Comparison of ENCODE assay signal across 8 cellular contexts in the genomic region with DNA sequence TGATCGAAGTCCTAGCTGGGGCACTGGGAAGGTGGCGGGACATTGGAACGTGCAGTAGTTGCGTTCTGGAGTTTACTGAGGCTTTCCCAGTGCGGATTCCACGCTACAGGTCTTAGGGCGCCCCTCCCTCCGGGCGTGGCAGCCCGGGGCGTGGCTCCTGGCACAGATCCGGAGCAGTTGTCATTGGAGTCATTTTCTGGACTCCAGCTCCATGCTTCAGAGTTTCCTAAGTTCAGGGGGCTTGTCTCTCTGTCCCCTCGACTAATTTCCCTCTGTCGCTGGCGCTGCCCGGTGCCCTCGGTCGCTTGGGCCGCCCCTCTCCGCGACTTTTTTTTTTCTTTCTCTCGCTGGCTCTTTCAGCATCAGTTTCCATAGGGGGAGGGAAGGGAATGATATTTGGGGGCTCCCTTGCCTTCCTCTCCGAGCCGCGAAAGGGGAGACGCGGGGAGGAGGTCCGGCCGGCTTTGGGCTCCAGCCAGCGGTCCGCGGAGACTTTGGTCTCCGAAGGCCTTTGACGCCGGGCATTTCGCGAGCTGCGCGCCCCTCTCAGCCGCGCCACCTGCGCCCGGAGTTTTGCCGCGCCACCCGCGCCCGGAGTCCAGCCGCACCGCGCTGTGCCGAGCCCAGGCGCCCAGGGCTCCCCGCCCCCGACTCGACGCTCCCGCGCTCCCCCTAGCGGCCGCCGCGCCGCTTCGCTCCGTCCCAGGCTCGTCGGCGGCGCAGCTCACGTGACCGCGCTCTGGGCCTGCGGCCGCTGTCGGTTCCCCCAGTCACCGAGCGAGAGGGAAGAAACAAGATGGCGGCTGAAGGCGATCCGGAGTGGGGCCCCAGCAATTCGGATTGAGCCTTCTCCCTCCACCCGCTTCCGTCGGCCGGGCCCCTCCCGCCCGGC. TPM values are rescaled to one million over a fixed set of nuclear protein-coding genes. Genes with fewer than 3 reads are reported as not detected.
DNase-seq lines count a peak whose midpoint lies in the region; ATAC-seq and TF ChIP-seq lines count a peak whose summit lies in the region.

TSS of gene BPTF (plus strand) at position 769 of the 892 bp plus-strand sequence. CDS start 222 bp downstream, outside the sequence.

- H3K27ac ChIP-seq in coronary artery: peak within 1 kb of the TSS; percentile 96 to 99

- H3K4me3 ChIP-seq in BJ (ENCODE audit: low read depth, low read length): peak within 1 kb of the TSS; percentile 59
- peak within 1 kb of the TSS; percentile 83 for H3K4me3 ChIP-seq in coronary artery

- DNase-seq in BJ (ENCODE audit: low read depth) (peak; percentile 19), GM19238 (ENCODE audit: insufficient read length, low spot score) (peak; percentile 86), NCI-H524 treated with DMSO at 0.1 percent for 48 hours (lab: John Stamatoyannopoulos, UW) (peak; percentile 46), coronary artery (ENCODE audit: low spot score) (peak; percentile 92), left lobe of liver (ENCODE audit: low spot score) (peak; percentile 94)
- DNase-seq in activated CD4-positive, alpha-beta T cell treated with anti-CD3 and anti-CD28 coated beads for 48 hours: peak; percentile 93
- DNase-seq in stimulated activated CD4-positive, alpha-beta T cell treated with anti-CD3 and anti-CD28 coated beads, Interleukin-2, amount 100 ng/mL, for 4 hours (ENCODE audit: low read depth): peak; percentile 83

- CTCF ChIA-PET in BJ (lab: Yijun Ruan, JAX): interaction anchor here (0.7 to 2.8 kb wide), 10 partner anchors 10 to 1615 kb away, joined by 3 to 12 read pairs (median 4); no protein-coding TSS in a partner anchor

- no peaks in the 10 kb centered on the region for H3K36me3 ChIP-seq in BJ (ENCODE audit: control insufficient read depth, insufficient read depth, low read length)

- ATAC-seq in HG03442 (IDR thresholded peaks at IDR 0.05; ENCODE audit: unreplicated experiment): peak; percentile 80
- ATAC-seq in left lobe of liver: peak; percentile 96

- no peaks in the 10 kb centered on the region for H3K27me3 ChIP-seq in BJ (ENCODE audit: control insufficient read depth, insufficient read depth, low read length)

- POLR2A ChIA-PET in BJ (lab: Charles Lee): no interaction called here

- TF ChIP-seq CTCF in BJ (IDR thresholded peaks at IDR 0.05; ENCODE audit: insufficient read depth, low read depth, low read length): peak; percentile 54
- TF ChIP-seq CTCF in coronary artery (IDR thresholded peaks at IDR 0.05): peak; percentile 91

RNA-seq across cellular contexts. Expression of gene BPTF, which starts in this region (rescaled TPM):
- 25.6 and 34.8 TPM in 2 replicates for polyA plus RNA-seq in BJ (2011; rRNA removed)
- polyA minus RNA-seq in BJ (2011; rRNA and poly(A)+ RNA removed): 29.2 and 42.0 TPM in 2 replicates
- total RNA-seq in left lobe of liver: 29.7 TPM

Comparison
In these comparisons a context has a peak if more than half of its experiments do, and no peak if none do; other contexts are left out.
1. Peak in every context shown above with its lines: DNase-seq, ATAC-seq, H3K4me3 ChIP-seq and H3K27ac ChIP-seq.
2. DNase-seq: peak in every context shown above with its lines; median percentile 94 in left lobe of liver; 93 in activated CD4-positive, alpha-beta T cell treated with anti-CD3 and anti-CD28 coated beads for 48 hours; 92 in coronary artery; 86 in GM19238; 83 in stimulated activated CD4-positive, alpha-beta T cell treated with anti-CD3 and anti-CD28 coated beads, Interleukin-2, amount 100 ng/mL, for 4 hours; 46 in NCI-H524 treated with DMSO at 0.1 percent for 48 hours; 19 in BJ.